ENCODE assay signal across 1 cellular context in genomic region chr3:69451594-69451993, GRCh38.
TF ChIP-seq lines count a peak whose summit lies in the region.

No MANE protein-coding gene starts in this region.

TF ChIP-seq in SK-N-SH, 30 proteins besides CTCF, POLR2A, EP300 and RAD21 (continued from another document):
- TF ChIP-seq USF1 (IDR thresholded peaks at IDR 0.05; ENCODE audit: borderline replicate concordance, low read depth): no peak
- no peak for TF ChIP-seq ELF1 (IDR thresholded peaks at IDR 0.05)
- TF ChIP-seq YY1 (IDR thresholded peaks at IDR 0.05; ENCODE audit: low read depth): no peak
- TF ChIP-seq FOSL2 (IDR thresholded peaks at IDR 0.05; ENCODE audit: borderline replicate concordance, low read depth): no peak
- TF ChIP-seq PBX3 (IDR thresholded peaks at IDR 0.05): no peak
- TF ChIP-seq GATA2 (CRISPR knock-in tag; IDR thresholded peaks at IDR 0.05): peak; percentile 94
- TF ChIP-seq JUND (IDR thresholded peaks at IDR 0.05): no peak
- no peak for TF ChIP-seq IRF3 (IDR thresholded peaks at IDR 0.05; ENCODE audit: low read depth, low read length)
- TF ChIP-seq MXI1 (IDR thresholded peaks at IDR 0.05; ENCODE audit: low read depth, low read length): 0 out of 2 replicates have a peak, but pooled peaks have one; percentile 41
TF ChIP-seq in SK-N-SH: peak in this region for 9.
